1 cellular context compared by ENCODE assay signal in the genomic region with DNA sequence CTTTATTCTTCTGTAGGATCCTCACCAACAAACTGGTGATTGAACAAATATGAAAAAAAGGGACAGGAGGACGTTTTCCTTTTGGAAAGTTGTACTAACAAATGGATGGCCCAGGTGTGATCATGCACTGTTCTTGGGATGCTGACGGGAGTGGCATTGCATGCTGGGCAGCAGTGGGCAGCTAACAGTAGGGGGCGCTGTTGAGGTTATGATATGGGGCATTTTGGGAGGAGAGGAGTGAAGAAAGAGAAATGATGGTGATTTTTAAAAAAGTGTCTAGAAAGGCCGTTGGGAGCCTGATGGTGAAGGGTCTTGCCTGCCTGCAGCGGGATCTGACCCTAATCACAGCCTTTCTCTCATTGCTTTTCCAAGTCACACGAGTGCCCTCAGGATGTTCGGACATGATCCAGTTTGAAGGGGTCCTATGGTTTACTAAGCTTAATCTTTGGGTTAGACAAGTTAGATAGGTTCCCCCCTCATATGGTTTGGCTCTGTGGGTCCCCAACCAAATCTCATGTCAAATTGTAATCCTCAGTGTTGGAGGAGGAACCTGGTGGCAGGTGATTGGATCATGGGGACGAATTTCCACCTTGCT.
TF ChIP-seq lines count a peak whose summit lies in the region.

No MANE protein-coding gene starts in this region.

TF ChIP-seq in SK-N-SH treated with all-trans-retinoic acid at 6 μM for 48 hours, 23 proteins besides CTCF, POLR2A, EP300 and RAD21 (continued from another document):
- TF ChIP-seq, protein P1, sequence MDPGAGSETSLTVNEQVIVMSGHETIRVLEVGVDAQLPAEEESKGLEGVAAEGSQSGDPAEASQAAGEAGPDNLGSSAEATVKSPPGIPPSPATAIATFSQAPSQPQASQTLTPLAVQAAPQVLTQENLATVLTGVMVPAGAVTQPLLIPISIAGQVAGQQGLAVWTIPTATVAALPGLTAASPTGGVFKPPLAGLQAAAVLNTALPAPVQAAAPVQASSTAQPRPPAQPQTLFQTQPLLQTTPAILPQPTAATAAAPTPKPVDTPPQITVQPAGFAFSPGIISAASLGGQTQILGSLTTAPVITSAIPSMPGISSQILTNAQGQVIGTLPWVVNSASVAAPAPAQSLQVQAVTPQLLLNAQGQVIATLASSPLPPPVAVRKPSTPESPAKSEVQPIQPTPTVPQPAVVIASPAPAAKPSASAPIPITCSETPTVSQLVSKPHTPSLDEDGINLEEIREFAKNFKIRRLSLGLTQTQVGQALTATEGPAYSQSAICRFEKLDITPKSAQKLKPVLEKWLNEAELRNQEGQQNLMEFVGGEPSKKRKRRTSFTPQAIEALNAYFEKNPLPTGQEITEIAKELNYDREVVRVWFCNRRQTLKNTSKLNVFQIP (CRISPR knock-in tag; IDR thresholded peaks at IDR 0.05; ENCODE audit: borderline replicate concordance, low read depth): no peak
- no peak for TF ChIP-seq PPARA (CRISPR knock-in tag; IDR thresholded peaks at IDR 0.05; ENCODE audit: borderline replicate concordance)
- no peak for TF ChIP-seq ZC3H10 (CRISPR knock-in tag; IDR thresholded peaks at IDR 0.05)
